In genomic region chr16:88966986-88967799, GRCh38 we compare ENCODE assay signal across 24 cellular contexts. TPM values are rescaled to one million over a fixed set of nuclear protein-coding genes. Genes with fewer than 3 reads are reported as not detected.
DNase-seq lines count a peak whose midpoint lies in the region; ATAC-seq and TF ChIP-seq lines count a peak whose summit lies in the region.
"Had no signal": no experiment of that assay in that cellular context is flagged by ENCODE, and none has a peak within 500 bp of the region (broad histone marks: within the 10 kb centered on the region; RNA-seq: fewer than 3 reads in every experiment).

No MANE protein-coding gene starts in this region.

- H3K9me3 ChIP-seq in DOHH2 (ENCODE audit: control insufficient read depth, insufficient read depth, low read length) (no peaks in the 10 kb centered on the region), MM.1S (replicated peaks; ENCODE audit: insufficient read depth, low read length) (no peaks in the 10 kb centered on the region), neutrophil (no peaks in the 10 kb centered on the region), GM23248 (ENCODE audit: low read depth) (no peaks in the 10 kb centered on the region)
- H3K9me3 ChIP-seq: body of pancreas had no signal

- H3K27me3 ChIP-seq in DOHH2 (ENCODE audit: control insufficient read depth, low read length) (no peaks in the 10 kb centered on the region), MM.1S (replicated peaks; ENCODE audit: insufficient read depth, low read length) (no peaks in the 10 kb centered on the region), neutrophil (peaks cover 15% of the 10 kb centered on the region), GM23248 (replicated peaks; ENCODE audit: insufficient read depth) (peaks cover 24% of the 10 kb centered on the region)
- H3K27me3 ChIP-seq: body of pancreas had no signal

- H3K4me1 Mint-ChIP-seq in central memory CD8-positive, alpha-beta T cell, result no peaks in the 10 kb centered on the region
- H3K4me1 Mint-ChIP-seq: WTC11 had no signal

- H3K79me2 ChIP-seq in DOHH2 (ENCODE audit: control insufficient read depth, low read length), result no peaks in the 10 kb centered on the region
- peaks cover 78% of the 10 kb centered on the region for H3K79me2 ChIP-seq in MM.1S (ENCODE audit: low read length)
- H3K79me2 ChIP-seq in GM23248 (ENCODE audit: insufficient read depth), result no peaks in the 10 kb centered on the region

- peak overlapping the region; percentile 88 for H3K4me2 ChIP-seq in DOHH2 (ENCODE audit: low read length)
- H3K4me2 ChIP-seq in MM.1S (ENCODE audit: low read depth, low read length), result peak overlapping the region; percentile 87
- H3K4me2 ChIP-seq in GM23248 (ENCODE audit: unreplicated experiment), result no peak overlapping the region

- H3K9ac ChIP-seq in MM.1S (ENCODE audit: low read length) (peak overlapping the region; percentile 44; the same call in 1 of the 2 replicates), GM23248 (no peak overlapping the region)

- peak overlapping the region; percentile 64 for H3K4me3 Mint-ChIP-seq in central memory CD8-positive, alpha-beta T cell
- H3K4me3 Mint-ChIP-seq: activated naive CD8-positive, alpha-beta T cell treated with anti-CD3 and anti-CD28 coated beads for 36 hours; HFFc6; nephron progenitor cell; WTC11 had no signal

- H4K20me1 ChIP-seq in DOHH2 (ENCODE audit: control insufficient read depth, insufficient read depth, low read depth, low read length) (no peaks in the 10 kb centered on the region), MM.1S (ENCODE audit: insufficient read depth, low read length) (no peaks in the 10 kb centered on the region), GM23248 (ENCODE audit: insufficient read depth) (no peaks in the 10 kb centered on the region)

- no peak for ATAC-seq in central memory CD8-positive, alpha-beta T cell (replicated peaks; ENCODE audit: extremely low read depth, poor library complexity, severe bottlenecking)
- ATAC-seq in HG03460 (IDR thresholded peaks at IDR 0.05; ENCODE audit: unreplicated experiment), result no peak
- ATAC-seq: body of pancreas, WTC11 had no signal

- no peaks in the 10 kb centered on the region for H3K36me3 ChIP-seq in DOHH2 (ENCODE audit: control insufficient read depth, low read length)
- no peaks in the 10 kb centered on the region for H3K36me3 ChIP-seq in MM.1S (replicated peaks; ENCODE audit: insufficient read depth, low read length)
- peaks cover 13% of the 10 kb centered on the region for H3K36me3 ChIP-seq in neutrophil
- H3K36me3 ChIP-seq in GM23248 (ENCODE audit: low read depth), result no peaks in the 10 kb centered on the region
- H3K36me3 ChIP-seq: tibial nerve had no signal

- H3K4me1 ChIP-seq in DOHH2 (ENCODE audit: control insufficient read depth, low read length), result peaks cover 74% of the 10 kb centered on the region
- peaks cover 30% of the 10 kb centered on the region for H3K4me1 ChIP-seq in MM.1S (ENCODE audit: low read length)
- H3K4me1 ChIP-seq in neutrophil (ENCODE audit: control insufficient read depth in 1 of 2, insufficient read depth in 1 of 2, low read depth in 1 of 2, low read length in 1 of 2), result peaks cover 30 to 46% of the 10 kb centered on the region in 2 experiments
- no peaks in the 10 kb centered on the region for H3K4me1 ChIP-seq in GM23248 (ENCODE audit: insufficient read depth)
- H3K4me1 ChIP-seq: body of pancreas, tibial nerve had no signal

- WGBS in GM23248 (ENCODE audit: low coverage in 1 of 2, low lambda C conversion rate in 2 of 2, missing lambda C conversion rate in 2 of 2), 2 experiments, result 65 to 67% methylated on average over 32 to 45 of the region's 45 CpGs

- H3K27me3 Mint-ChIP-seq in central memory CD8-positive, alpha-beta T cell, result peaks cover 7% of the 10 kb centered on the region

- H3K27ac ChIP-seq in DOHH2 (ENCODE audit: low read depth, low read length) (peak overlapping the region; percentile 72), MM.1S (ENCODE audit: low read length) (peak overlapping the region; percentile 93), neutrophil (peak overlapping the region; percentile 15), GM23248 (no peak overlapping the region)
- H3K27ac ChIP-seq: body of pancreas, PC-9, tibial nerve had no signal

- H2AFZ ChIP-seq in MM.1S (ENCODE audit: low read length), result no peak overlapping the region
- H2AFZ ChIP-seq in GM23248, result no peak overlapping the region
- H2AFZ ChIP-seq: PC-9 had no signal

- H3K9me2 ChIP-seq in DOHH2 (replicated peaks; ENCODE audit: control insufficient read depth, low read length) (no peaks in the 10 kb centered on the region), MM.1S (replicated peaks; ENCODE audit: insufficient read depth, low read length) (no peaks in the 10 kb centered on the region), GM23248 (ENCODE audit: insufficient read depth) (no peaks in the 10 kb centered on the region)

- peaks cover 2% of the 10 kb centered on the region for H3K36me3 Mint-ChIP-seq in central memory CD8-positive, alpha-beta T cell (ENCODE audit: insufficient read depth)
- H3K36me3 Mint-ChIP-seq: activated naive CD8-positive, alpha-beta T cell treated with anti-CD3 and anti-CD28 coated beads for 36 hours; WTC11 had no signal

- H3K9me3 Mint-ChIP-seq in central memory CD8-positive, alpha-beta T cell, result no peaks in the 10 kb centered on the region
- H3K9me3 Mint-ChIP-seq: activated naive CD8-positive, alpha-beta T cell treated with anti-CD3 and anti-CD28 coated beads for 36 hours; HFFc6; WTC11 had no signal

- TF ChIP-seq CTCF in DOHH2 (IDR thresholded peaks at IDR 0.05; ENCODE audit: low read depth, low read length, poor library complexity, severe bottlenecking) (no peak), MM.1S (IDR thresholded peaks at IDR 0.05; ENCODE audit: low read length) (no peak), neutrophil (IDR thresholded peaks at IDR 0.05) (no peak)

- peaks cover 16% of the 10 kb centered on the region for H3F3A ChIP-seq in DOHH2 (ENCODE audit: control insufficient read depth, insufficient read depth)
- H3F3A ChIP-seq in MM.1S (ENCODE audit: insufficient read depth, low read length), result peaks cover 21% of the 10 kb centered on the region
- H3F3A ChIP-seq in GM23248 (ENCODE audit: insufficient read depth), result no peaks in the 10 kb centered on the region

- H3K27ac Mint-ChIP-seq in central memory CD8-positive, alpha-beta T cell (ENCODE audit: low read depth), result no peak overlapping the region
- H3K27ac Mint-ChIP-seq: activated naive CD8-positive, alpha-beta T cell treated with anti-CD3 and anti-CD28 coated beads for 36 hours; HFFc6; nephron progenitor cell; WTC11 had no signal

- in situ Hi-C loops in GM23248 (cut with MboI), result no loop called here

- DNase-seq in MM.1S (no peak), GM23248 (no peak), A172 (ENCODE audit: low spot score) (no peak)
- no peak for DNase-seq in central memory CD8-positive, alpha-beta T cell (ENCODE audit: low spot score in 2 of 2)
- DNase-seq: activated CD4-positive, alpha-beta T cell treated with anti-CD3 and anti-CD28 coated beads, Interleukin-2, amount 50 U/mL, for 48 hours; body of pancreas; COR-L47; DMS79 treated with DMSO at 0.1 percent for 48 hours; glutamatergic neuron; HFFc6; mesendoderm; NCI-H1436 treated with DMSO at 0.1 percent for 48 hours; NCI-H774; nephron progenitor cell; PC-9; stimulated activated naive CD4-positive, alpha-beta T cell treated with Interleukin-2 at 50 U/mL for 16 hours; T-helper 2 cell had no signal

- H3K4me3 ChIP-seq in DOHH2 (ENCODE audit: low read length) (peak overlapping the region; percentile 4), MM.1S (ENCODE audit: low read length) (no peak overlapping the region), neutrophil (ENCODE audit: low read depth in 1 of 2, low read length in 1 of 2) (peak overlapping the region; percentile 7 to 41), GM23248 (no peak overlapping the region)
- H3K4me3 ChIP-seq: body of pancreas, PC-9, tibial nerve had no signal

RNA-seq across cellular contexts. Expression of gene CBFA2T3, which starts 9.8 kb away (rescaled TPM):
- total RNA-seq in GM23248 (2014; rRNA removed; shearing (Covaris generic)), result not detected in 2 replicates
- 0.08 TPM in 1 of 2 replicates, not detected in the other for polyA plus RNA-seq in GM23248 (2016; fragmentation: Nextera tagmentation; extraction: Ambion mirVana)
- 0.05 TPM in 1 of 2 replicates, not detected in the other for total RNA-seq in A172 (2014; rRNA removed; shearing (Covaris generic))
- total RNA-seq: HFFc6, MCF 10A had no signal

Comparison
In these comparisons a context has a peak if more than half of its experiments do, and no peak if none do; other contexts are left out.
1. H3K4me3 ChIP-seq: peak in DOHH2 (single experiment) and neutrophil (2 of 2); none in MM.1S (single experiment) and GM23248 (single experiment).